Comparison of ENCODE assay signal across 24 cellular contexts in genomic region chr9:212265-212664, GRCh38. TPM values are rescaled to one million over a fixed set of nuclear protein-coding genes. Genes with fewer than 3 reads are reported as not detected.
DNase-seq lines count a peak whose midpoint lies in the region; ATAC-seq, FAIRE-seq and TF ChIP-seq lines count a peak whose summit lies in the region.
"Had no signal": no experiment of that assay in that cellular context is flagged by ENCODE, and none has a peak within 500 bp of the region (broad histone marks: within the 10 kb centered on the region; RNA-seq: fewer than 3 reads in every experiment).

No MANE protein-coding gene starts in this region.

- DNase-seq in right lobe of liver (no peak), HepG2 (ENCODE audit: low spot score) (no peak), adrenal gland (peak in 2 of 7 donors; percentile 27 to 39), vagina (ENCODE audit: extremely low spot score in 2 of 2) (no peak), hepatic stellate cell (ENCODE audit: low spot score) (no peak), NCI-H2227 (lab: John Stamatoyannopoulos, UW; ENCODE audit: unreplicated experiment) (no peak)
- DNase-seq in activated naive CD4-positive, alpha-beta T cell treated with Interleukin-2 at 50 U/mL for 16 hours = no peak
- DNase-seq: activated B cell treated with CpG ODN at 0.5 μM for 24 hours; activated CD4-positive, alpha-beta T cell treated with anti-CD3 and anti-CD28 coated beads, Interleukin-2, amount 50 U/mL, for 4 hours; BE2C; colonic mucosa; effector memory CD4-positive, alpha-beta T cell; foreskin fibroblast; left colon; naive thymus-derived CD4-positive, alpha-beta T cell; NCI-H1417 treated with DMSO at 0.1 percent for 48 hours; NCI-H2107; NCI-H446; occipital lobe; PC-9; T-helper 9 cell; trophoblast cell had no signal

- H3K27ac ChIP-seq in right lobe of liver (peak overlapping the region in 2 of 3 donors; percentile 45), HepG2 (ENCODE audit: extremely low read length, insufficient read depth, low read length) (no peak overlapping the region), adrenal gland (peak overlapping the region; percentile 79 to 92 (median 87)), muscle layer of duodenum (ENCODE audit: low read length) (peak overlapping the region; percentile 46), vagina (peak overlapping the region; percentile 30)
- H3K27ac ChIP-seq: colonic mucosa, PC-9 had no signal

- H3K9me3 ChIP-seq in right lobe of liver = no peaks in the 10 kb centered on the region
- H3K9me3 ChIP-seq in HepG2 (ENCODE audit: low read length) = no peaks in the 10 kb centered on the region
- no peaks in the 10 kb centered on the region for H3K9me3 ChIP-seq in adrenal gland (replicated peaks in 1 of 3)
- no peaks in the 10 kb centered on the region for H3K9me3 ChIP-seq in muscle layer of duodenum (ENCODE audit: control insufficient read depth in 1 of 2, low read length in 2 of 2)
- H3K9me3 ChIP-seq in vagina = no peaks in the 10 kb centered on the region
- H3K9me3 ChIP-seq: BE2C, colonic mucosa had no signal

- TF ChIP-seq RAD21 in HepG2 (CRISPR knock-in tag; IDR thresholded peaks at IDR 0.05) = no peak

- intact Hi-C loops in right lobe of liver (cut with DNase I) = no loop called here
- intact Hi-C loops in HepG2 (cut with micrococcal nuclease; ENCODE audit: unreplicated experiment) = no loop called here
- intact Hi-C loops in adrenal gland (cut with DNase I) = no loop called here
- intact Hi-C loops in vagina (cut with DNase I) = no loop called here

- H3K27me3 ChIP-seq in right lobe of liver (peaks cover 0 to 15% of the 10 kb centered on the region in 2 donors), HepG2 (ENCODE audit: control insufficient read depth in 1 of 2, insufficient read depth in 2 of 2, low read length in 2 of 2) (peaks cover 0 to 23% of the 10 kb centered on the region in 2 experiments; a peak in 2 of 5 replicates), adrenal gland (no peaks in the 10 kb centered on the region), muscle layer of duodenum (ENCODE audit: low read depth, low read length) (no peaks in the 10 kb centered on the region), vagina (no peaks in the 10 kb centered on the region)
- H3K27me3 ChIP-seq: colonic mucosa had no signal

- in situ Hi-C loops in HepG2 (cut with HindIII; ENCODE audit: extremely low pct_ligation_motif_present, low pct_unique_long_range_greater_than_20kb) = no loop called here

- H3K9ac ChIP-seq in HepG2 (ENCODE audit: insufficient read depth, low read depth, low read length) = no peak overlapping the region

- H2AFZ ChIP-seq in HepG2 (ENCODE audit: low read length) = no peak overlapping the region
- H2AFZ ChIP-seq: PC-9 had no signal

- WGBS in right lobe of liver (ENCODE audit: insufficient coverage, low coverage, low lambda C conversion rate, missing lambda C conversion rate) = no CpG with 5 or more reads among the region's 3 CpGs
- 59% methylated on average over 3 of the region's 3 CpGs for WGBS in HepG2 (ENCODE audit: low lambda C conversion rate)
- WGBS in adrenal gland, 4 donors = 29 to 54% (median 46%) methylated on average over 3 of the region's 3 CpGs

- H3K4me2 ChIP-seq in HepG2 (ENCODE audit: low read depth, low read length) = no peak overlapping the region
- H3K4me2 ChIP-seq: PC-9 had no signal

- no TSS peak for BruUV-seq in HepG2 (replicated peaks; lab: Mats Ljungman, UMichigan)

- H3K4me1 ChIP-seq in right lobe of liver (peaks cover 0 to 9% (median 0%) of the 10 kb centered on the region in 4 donors), HepG2 (ENCODE audit: insufficient read depth, low read length) (peaks cover 8% of the 10 kb centered on the region; the same call in 1 of the 2 replicates), adrenal gland (replicated peaks in 1 of 2) (peaks cover 32 to 34% of the 10 kb centered on the region in 2 donors), muscle layer of duodenum (ENCODE audit: control insufficient read depth in 1 of 2, insufficient read depth in 2 of 2, low read length in 2 of 2) (no peaks in the 10 kb centered on the region), vagina (no peaks in the 10 kb centered on the region)
- H3K4me1 ChIP-seq: BE2C, colonic mucosa had no signal

- TF ChIP-seq POLR2A in right lobe of liver (IDR thresholded peaks at IDR 0.05) (no peak), HepG2 (IDR thresholded peaks at IDR 0.05; ENCODE audit: insufficient read depth in 1 of 2, low read depth in 2 of 2, low read length in 2 of 2) (no peak), adrenal gland (IDR thresholded peaks at IDR 0.05) (no peak), vagina (IDR thresholded peaks at IDR 0.05) (no peak)

- H3K36me3 ChIP-seq in right lobe of liver = no peaks in the 10 kb centered on the region
- H3K36me3 ChIP-seq in HepG2 (replicated peaks in 1 of 2; ENCODE audit: control insufficient read depth in 1 of 2, insufficient read depth in 2 of 2, low read length in 2 of 2) = no peaks in the 10 kb centered on the region
- no peaks in the 10 kb centered on the region for H3K36me3 ChIP-seq in adrenal gland (replicated peaks in 1 of 2)
- H3K36me3 ChIP-seq in muscle layer of duodenum (ENCODE audit: control insufficient read depth in 1 of 2, insufficient read depth in 2 of 2, low read length in 2 of 2) = no peaks in the 10 kb centered on the region
- no peaks in the 10 kb centered on the region for H3K36me3 ChIP-seq in vagina
- H3K36me3 ChIP-seq: BE2C, colonic mucosa had no signal

- CTCF ChIA-PET in HepG2 (lab: Yijun Ruan, JAX; ENCODE audit: low intra/inter-chr PET ratio, low total read pairs) = no interaction called here

- TF ChIP-seq EP300 in HepG2 (IDR thresholded peaks at IDR 0.05; ENCODE audit: low read depth in 2 of 2, low read length in 2 of 2) = no peak
- TF ChIP-seq EP300 in HepG2 (CRISPR knock-in tag; IDR thresholded peaks at IDR 0.05; ENCODE audit: borderline replicate concordance) = no peak

- no peak overlapping the region for H3K4me3 ChIP-seq in right lobe of liver
- H3K4me3 ChIP-seq in HepG2 (replicated peaks in 1 of 3; ENCODE audit: insufficient read depth in 1 of 3, low read depth in 2 of 3, low read length in 3 of 3) = no peak overlapping the region
- peak overlapping the region in 1 of 4 donors; percentile 25 for H3K4me3 ChIP-seq in adrenal gland
- H3K4me3 ChIP-seq in muscle layer of duodenum (ENCODE audit: low read depth in 1 of 2, low read length in 2 of 2) = no peak overlapping the region
- H3K4me3 ChIP-seq in vagina = no peak overlapping the region
- H3K4me3 ChIP-seq: colonic mucosa, PC-9 had no signal

- POLR2A ChIA-PET in HepG2 (lab: Yijun Ruan, JAX) = no interaction called here

- no peaks in the 10 kb centered on the region for H4K20me1 ChIP-seq in HepG2 (ENCODE audit: insufficient read depth, low read length)

- no peaks in the 10 kb centered on the region for H3K79me2 ChIP-seq in HepG2 (ENCODE audit: insufficient read depth, low read length)

- ATAC-seq in right lobe of liver = peak in 2 of 4 donors; percentile 5 to 13
- no peak for ATAC-seq in HepG2
- ATAC-seq: left colon; naive thymus-derived CD4-positive, alpha-beta T cell had no signal

- TF ChIP-seq CTCF in right lobe of liver (IDR thresholded peaks at IDR 0.05) = no peak
- TF ChIP-seq CTCF in HepG2 (CRISPR knock-in tag; IDR thresholded peaks at IDR 0.05) = no peak
- no peak for TF ChIP-seq CTCF in adrenal gland (IDR thresholded peaks at IDR 0.05)
- TF ChIP-seq CTCF in vagina (IDR thresholded peaks at IDR 0.05) = no peak

- FAIRE-seq in HepG2 (lab: Jason Lieb, UNC) = no peak
- FAIRE-seq: H54 had no signal

RNA-seq across cellular contexts. Expression of gene DOCK8, which starts 2.4 kb away (rescaled TPM):
- total RNA-seq in right lobe of liver = 10 to 100 TPM in 3 of 6 experiments, 1 to 10 TPM in 3; 5.8 to 20.5 (median 9.5) TPM
- total RNA-seq in HepG2 (2016; rRNA removed; fragmentation: Illumina TruSeq; extraction: Trizol) = 0.38 and 0.63 TPM in 2 replicates
- total RNA-seq in HepG2 (2016; cell fraction: cytosol; rRNA removed; fragmentation: Illumina TruSeq; extraction: Trizol; ENCODE audit: low read depth) = 0.09 and 0.10 TPM in 2 replicates
- 0.28 and 0.32 TPM in 2 replicates for total RNA-seq in HepG2 (2016; cell fraction: insoluble cytoplasmic fraction; rRNA removed; fragmentation: Illumina TruSeq; extraction: Trizol)
- 0.12 and 0.31 TPM in 2 replicates for total RNA-seq in HepG2 (2016; cell fraction: membrane; rRNA removed; fragmentation: Illumina TruSeq; extraction: Trizol)
- 0.47 and 0.62 TPM in 2 replicates for total RNA-seq in HepG2 (2016; cell fraction: nucleus; rRNA removed; fragmentation: Illumina TruSeq; extraction: Trizol)
- polyA plus RNA-seq in HepG2 (2011; rRNA removed) = 0.27 and 0.28 TPM in 2 replicates
- polyA plus RNA-seq in HepG2 (2011; cell fraction: cytosol; rRNA removed) = 0.08 and 0.10 TPM in 2 replicates
- polyA plus RNA-seq in HepG2 (2011; cell fraction: nucleus; rRNA removed) = 0.19 and 0.36 TPM in 2 replicates
- polyA plus RNA-seq in HepG2 (2012) = 0.21 and 0.24 TPM in 2 replicates
- not detected in 2 replicates for polyA plus RNA-seq in HepG2 (2016; cell fraction: cytosol; fragmentation: Illumina TruSeq; extraction: Trizol; ENCODE audit: low read depth)
- polyA plus RNA-seq in HepG2 (2016; cell fraction: insoluble cytoplasmic fraction; fragmentation: Illumina TruSeq; extraction: Trizol; ENCODE audit: low read depth) = 0.28 and 0.69 TPM in 2 replicates
- polyA plus RNA-seq in HepG2 (2016; cell fraction: membrane; fragmentation: Illumina TruSeq; extraction: Trizol; ENCODE audit: low read depth) = 0.28 and 0.60 TPM in 2 replicates
- 0.29 and 0.53 TPM in 2 replicates for polyA plus RNA-seq in HepG2 (2016; cell fraction: nucleus; fragmentation: Illumina TruSeq; extraction: Trizol; ENCODE audit: insufficient read depth, low read depth)
- 0.30 and 0.46 TPM in 2 replicates for polyA minus RNA-seq in HepG2 (2011; rRNA and poly(A)+ RNA removed; ENCODE audit: low replicate concordance)
- polyA minus RNA-seq in HepG2 (2011; cell fraction: cytosol; rRNA and poly(A)+ RNA removed) = 0.26 and 1.2 TPM in 2 replicates
- polyA minus RNA-seq in HepG2 (2011; cell fraction: nucleus; rRNA and poly(A)+ RNA removed) = 0.87 and 0.90 TPM in 2 replicates
- 100 to 1,000 TPM in 1 of 8 donors, 10 to 100 TPM in 7; 29.4 to 134 (median 50.2) TPM for total RNA-seq in adrenal gland
- polyA plus RNA-seq in adrenal gland = 100 to 1,000 TPM in 1 of 3 donors, 10 to 100 TPM in 1, 1 to 10 TPM in 1; 8.3 to 110 (median 13.7) TPM
- 18.4 TPM for total RNA-seq in vagina

RNA-seq across cellular contexts. Expression of gene ZNG1A, which starts 33.4 kb away (rescaled TPM):
- 10 to 100 TPM in 5 of 6 experiments, 1 to 10 TPM in 1; 7.8 to 22.9 (median 13.5) TPM for total RNA-seq in right lobe of liver
- 90.6 and 122 TPM in 2 replicates for total RNA-seq in HepG2 (2016; rRNA removed; fragmentation: Illumina TruSeq; extraction: Trizol)
- 27.0 and 36.0 TPM in 2 replicates for total RNA-seq in HepG2 (2016; cell fraction: cytosol; rRNA removed; fragmentation: Illumina TruSeq; extraction: Trizol; ENCODE audit: low read depth)
- 90.8 and 120 TPM in 2 replicates for total RNA-seq in HepG2 (2016; cell fraction: insoluble cytoplasmic fraction; rRNA removed; fragmentation: Illumina TruSeq; extraction: Trizol)
- total RNA-seq in HepG2 (2016; cell fraction: membrane; rRNA removed; fragmentation: Illumina TruSeq; extraction: Trizol) = 77.9 and 92.9 TPM in 2 replicates
- 78.5 and 81.3 TPM in 2 replicates for total RNA-seq in HepG2 (2016; cell fraction: nucleus; rRNA removed; fragmentation: Illumina TruSeq; extraction: Trizol)
- 22.4 and 28.6 TPM in 2 replicates for polyA plus RNA-seq in HepG2 (2011; rRNA removed)
- polyA plus RNA-seq in HepG2 (2011; cell fraction: cytosol; rRNA removed) = 11.2 and 17.0 TPM in 2 replicates
- 16.5 and 19.3 TPM in 2 replicates for polyA plus RNA-seq in HepG2 (2011; cell fraction: nucleus; rRNA removed)
- polyA plus RNA-seq in HepG2 (2012) = 28.2 and 43.4 TPM in 2 replicates
- 30.6 and 33.6 TPM in 2 replicates for polyA plus RNA-seq in HepG2 (2016; cell fraction: cytosol; fragmentation: Illumina TruSeq; extraction: Trizol; ENCODE audit: low read depth)
- polyA plus RNA-seq in HepG2 (2016; cell fraction: insoluble cytoplasmic fraction; fragmentation: Illumina TruSeq; extraction: Trizol; ENCODE audit: low read depth) = 100 and 111 TPM in 2 replicates
- 73.4 and 76.0 TPM in 2 replicates for polyA plus RNA-seq in HepG2 (2016; cell fraction: membrane; fragmentation: Illumina TruSeq; extraction: Trizol; ENCODE audit: low read depth)
- polyA plus RNA-seq in HepG2 (2016; cell fraction: nucleus; fragmentation: Illumina TruSeq; extraction: Trizol; ENCODE audit: insufficient read depth, low read depth) = 78.6 and 87.0 TPM in 2 replicates
- 12.0 and 15.6 TPM in 2 replicates for polyA minus RNA-seq in HepG2 (2011; rRNA and poly(A)+ RNA removed; ENCODE audit: low replicate concordance)
- 13.1 and 13.3 TPM in 2 replicates for polyA minus RNA-seq in HepG2 (2011; cell fraction: cytosol; rRNA and poly(A)+ RNA removed)
- 106 and 122 TPM in 2 replicates for polyA minus RNA-seq in HepG2 (2011; cell fraction: nucleus; rRNA and poly(A)+ RNA removed)
- 10 to 100 TPM; 19.4 to 61.6 (median 38.2) TPM for total RNA-seq in adrenal gland
- polyA plus RNA-seq in adrenal gland = 100 to 1,000 TPM in 1 of 3 donors, 10 to 100 TPM in 2; 28.8 to 114 (median 48.7) TPM
- 19.4 TPM for total RNA-seq in vagina
